ENCODE assay signal across 9 cellular contexts in the genomic region with DNA sequence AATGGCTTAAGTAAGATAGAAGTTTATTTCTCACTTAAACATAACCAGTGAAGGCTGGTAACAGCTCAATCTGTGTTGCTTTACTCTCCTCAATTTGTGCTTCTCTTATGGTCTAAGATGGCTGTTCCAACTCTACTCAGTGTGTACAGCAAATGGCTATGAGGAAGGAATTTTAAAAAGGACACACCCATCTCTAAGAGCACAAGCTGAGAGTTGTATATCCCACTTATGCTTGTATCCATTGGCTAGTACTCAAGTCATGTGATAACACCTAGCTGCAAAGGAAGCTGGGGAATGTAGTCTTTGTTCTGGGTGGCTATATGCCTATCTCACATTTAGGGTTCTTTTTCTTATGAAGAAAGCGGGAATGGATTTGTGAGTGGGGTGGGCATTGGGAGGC.
DNase-seq lines count a peak whose midpoint lies in the region; ATAC-seq and TF ChIP-seq lines count a peak whose summit lies in the region.
"Had no signal": no experiment of that assay in that cellular context is flagged by ENCODE, and none has a peak within 500 bp of the region (broad histone marks: within the 10 kb centered on the region; RNA-seq: fewer than 3 reads in every experiment).

No MANE protein-coding gene starts in this region.

- H3K9ac ChIP-seq in fibroblast of lung (ENCODE audit: insufficient read depth, low read length) = no peak overlapping the region

- no peak for TF ChIP-seq CTCF in fibroblast of lung (conservative IDR thresholded peaks at IDR 0.05 in 1 of 2, IDR thresholded peaks at IDR 0.05 in 1 of 2; ENCODE audit: low read depth in 1 of 2, low read length in 2 of 2)

- no peaks in the 10 kb centered on the region for H3K79me2 ChIP-seq in fibroblast of lung (ENCODE audit: control insufficient read depth, insufficient read depth, low read length)

- ATAC-seq in GM21825 (IDR thresholded peaks at IDR 0.05; ENCODE audit: unreplicated experiment) (peak; percentile 78), Right ventricle myocardium inferior (no peak)

- peak; percentile 9 for DNase-seq in G401 (ENCODE audit: low spot score)
- peak; percentile 25 for DNase-seq in NCI-H1048 (lab: John Stamatoyannopoulos, UW)
- peak; percentile 57 to 72 for DNase-seq in fibroblast of lung (ENCODE audit: low read depth in 2 of 2)
- no peak for DNase-seq in NCI-H2081 treated with DMSO at 0.1 percent for 48 hours (lab: John Stamatoyannopoulos, UW)
- no peak for DNase-seq in DMS153 treated with DMSO at 0.1 percent for 48 hours (lab: John Stamatoyannopoulos, UW; ENCODE audit: unreplicated experiment)
- no peak for DNase-seq in Right ventricle myocardium inferior (ENCODE audit: missing footprints)
- DNase-seq in GDM1 (lab: John Stamatoyannopoulos, UW) = no peak
- DNase-seq: activated T-cell treated with anti-CD3 and anti-CD28 coated beads, Interleukin-2, amount 50 U/mL, for 4 hours had no signal

- no peaks in the 10 kb centered on the region for H3K36me3 ChIP-seq in fibroblast of lung (ENCODE audit: control insufficient read depth, insufficient read depth, low read length)

- no peaks in the 10 kb centered on the region for H3K9me3 ChIP-seq in fibroblast of lung (ENCODE audit: control insufficient read depth, insufficient read depth, low read depth, low read length)

- H3K27ac ChIP-seq in fibroblast of lung (ENCODE audit: insufficient read depth, low read length) = no peak overlapping the region

- H3K27me3 ChIP-seq in fibroblast of lung (ENCODE audit: control insufficient read depth, insufficient read depth, low read length) = no peaks in the 10 kb centered on the region

- H3K4me3 ChIP-seq in fibroblast of lung (replicated peaks in 1 of 4; ENCODE audit: control extremely low read depth in 1 of 4, insufficient read depth in 1 of 4, low read depth in 3 of 4, low read length in 4 of 4) = no peak overlapping the region

- H3K4me2 ChIP-seq in fibroblast of lung (ENCODE audit: extremely low read depth, insufficient read depth, low read length) = no peak overlapping the region

- no peaks in the 10 kb centered on the region for H3K4me1 ChIP-seq in fibroblast of lung (ENCODE audit: control insufficient read depth, extremely low read depth, insufficient read depth, low read length)

- in situ Hi-C loops in G401 (cut with HindIII; ENCODE audit: low sequenced_read_pairs) = no loop called here

- no peaks in the 10 kb centered on the region for H4K20me1 ChIP-seq in fibroblast of lung (ENCODE audit: control insufficient read depth, extremely low read depth, insufficient read depth, low read length)

- intact Hi-C loops in Right ventricle myocardium inferior (cut with DNase I) = no loop called here

- H2AFZ ChIP-seq in fibroblast of lung (ENCODE audit: low read length) = peak overlapping the region; percentile 26

Comparison
In these comparisons a context has a peak if more than half of its experiments do, and no peak if none do; other contexts are left out.
1. DNase-seq: peak in G401 (single experiment), NCI-H1048 (single experiment) and fibroblast of lung (2 of 2); none in NCI-H2081 treated with DMSO at 0.1 percent for 48 hours (single experiment), DMS153 treated with DMSO at 0.1 percent for 48 hours (single experiment), Right ventricle myocardium inferior (single experiment) and GDM1 (single experiment).